Comparison of ENCODE assay signal across 28 cellular contexts in the genomic region with DNA sequence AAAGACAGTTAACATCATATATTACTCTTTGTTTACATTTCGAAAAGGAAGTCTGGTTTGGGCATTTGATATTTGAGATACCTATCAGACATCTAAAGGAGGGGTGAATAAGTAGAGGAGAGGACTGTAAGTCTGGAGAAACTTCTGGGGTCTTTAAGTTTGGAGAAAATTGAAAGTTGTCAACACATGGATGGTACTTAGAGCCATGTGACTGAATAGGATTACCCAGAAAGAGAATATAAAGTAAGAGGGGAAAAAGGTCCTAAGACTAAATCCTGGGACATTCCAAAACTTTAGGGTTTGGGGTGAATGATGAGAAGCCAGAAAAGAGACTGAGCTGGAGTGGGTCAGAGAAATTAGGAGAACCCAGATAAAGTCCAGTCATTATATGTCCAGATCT.
"Had no signal": no experiment of that assay in that cellular context is flagged by ENCODE, and none has a peak within 500 bp of the region (broad histone marks: within the 10 kb centered on the region; RNA-seq: fewer than 3 reads in every experiment).

No MANE protein-coding gene starts in this region.

- H3K4me1 ChIP-seq: ascending aorta had no signal

- H3K27ac ChIP-seq: ascending aorta, cardiac muscle cell, VCaP had no signal

- H3K27me3 ChIP-seq: ascending aorta had no signal

- ATAC-seq: activated CD8-positive, alpha-beta T cell treated with anti-CD3 and anti-CD28 coated beads for 36 hours; activated naive CD8-positive, alpha-beta T cell treated with anti-CD3 and anti-CD28 coated beads, Interleukin-2, amount 50 U/mL, for 24 hours; activated T-cell treated with anti-CD3 and anti-CD28 coated beads, Interleukin-2, amount 50 U/mL, for 4 hours had no signal

- FAIRE-seq: bronchial epithelial cell had no signal

- DNase-seq: activated B cell treated with CpG ODN at 0.5 μM for 24 hours; activated CD4-positive, alpha-beta memory T cell treated with anti-CD3 and anti-CD28 coated beads for 36 hours; activated CD4-positive, alpha-beta T cell treated with anti-CD3 and anti-CD28 coated beads for 4 hours; activated CD4-positive, alpha-beta T cell treated with anti-CD3 and anti-CD28 coated beads, Interleukin-2, amount 10 ng/mL, durations not matched to agents 24 days and 14 days; activated CD4-positive, alpha-beta T cell treated with anti-CD3 and anti-CD28 coated beads, Interleukin-2, amount 50 U/mL, for 1 hour; activated CD4-positive, alpha-beta T cell treated with anti-CD3 and anti-CD28 coated beads, Interleukin-2, amount 50 U/mL, for 4 hours; activated CD4-positive, CD25-positive, alpha-beta regulatory T cell treated with anti-CD3 and anti-CD28 coated beads, Interleukin-2, amount 50 U/mL, for 72 hours; activated CD8-positive, alpha-beta memory T cell treated with anti-CD3 and anti-CD28 coated beads, Interleukin-2, amount 50 U/mL, for 4 hours; activated CD8-positive, alpha-beta T cell treated with anti-CD3 and anti-CD28 coated beads for 36 hours; activated effector memory CD4-positive, alpha-beta T cell treated with Interleukin-2 at 50 U/mL for 16 hours; activated gamma-delta T cell; activated naive CD4-positive, alpha-beta T cell treated with anti-CD3 and anti-CD28 coated beads, Interleukin-2, amount 10 ng/mL, durations not matched to agents 7 days and 5 days; activated naive CD4-positive, alpha-beta T cell treated with Interleukin-2 at 50 U/mL for 16 hours; activated naive CD8-positive, alpha-beta T cell treated with anti-CD3 and anti-CD28 coated beads, Interleukin-2, amount 10 ng/mL, durations not matched to agents 7 days and 5 days; activated naive CD8-positive, alpha-beta T cell treated with anti-CD3 and anti-CD28 coated beads, Interleukin-2, amount 50 U/mL, for 24 hours; activated T-cell treated with anti-CD3 and anti-CD28 coated beads for 4 hours; activated T-cell treated with anti-CD3 and anti-CD28 coated beads, Interleukin-2, amount 50 U/mL, for 1 hour; activated T-cell treated with anti-CD3 and anti-CD28 coated beads, Interleukin-2, amount 50 U/mL, for 4 hours; amygdala; anterior cingulate cortex; caudate nucleus; cerebellar nuclear complex; T-helper 2 cell; T-helper 9 cell had no signal

- H3K36me3 ChIP-seq: ascending aorta, cardiac muscle cell had no signal

- H3K4me3 ChIP-seq: ascending aorta, cardiac muscle cell had no signal

- H3K9me3 ChIP-seq: ascending aorta had no signal
